ENCODE assay signal across 17 cellular contexts in genomic region chr1:201510734-201511133, GRCh38. TPM values are rescaled to one million over a fixed set of nuclear protein-coding genes. Genes with fewer than 3 reads are reported as not detected.
DNase-seq lines count a peak whose midpoint lies in the region; ATAC-seq and TF ChIP-seq lines count a peak whose summit lies in the region.
"Had no signal": no experiment of that assay in that cellular context is flagged by ENCODE, and none has a peak within 500 bp of the region (broad histone marks: within the 10 kb centered on the region; RNA-seq: fewer than 3 reads in every experiment).

No MANE protein-coding gene starts in this region.

- no peaks in the 10 kb centered on the region for H3K27me3 Mint-ChIP-seq in natural killer cell (ENCODE audit: low read depth in 2 of 2)

- peak; percentile 0 for DNase-seq in A673 (ENCODE audit: low spot score)
- DNase-seq in IMR-90: no peak
- DNase-seq in sigmoid colon: no peak
- DNase-seq in natural killer cell: no peak
- DNase-seq in mesenchymal stem cell: no peak
- DNase-seq: Caco-2, HFFc6, Kasumi-1, NCI-H1417 treated with DMSO at 0.1 percent for 48 hours, NCI-H2081, NCI-H524 treated with DMSO at 0.1 percent for 48 hours, Right ventricle myocardium superior had no signal

- H3K4me1 Mint-ChIP-seq in natural killer cell: peaks cover 9 to 17% of the 10 kb centered on the region in 2 donors

- no peak overlapping the region for H2AFZ ChIP-seq in IMR-90 (replicated peaks; ENCODE audit: low read length, poor library complexity)
- no peak overlapping the region for H2AFZ ChIP-seq in mesenchymal stem cell (ENCODE audit: low read depth, low read length)

- no peak overlapping the region for H3K27ac Mint-ChIP-seq in natural killer cell

- H4K5ac ChIP-seq in IMR-90 (ENCODE audit: low read depth, low read length): no peak overlapping the region

- H3K18ac ChIP-seq in IMR-90 (ENCODE audit: low read depth, low read length): no peak overlapping the region
- H3K18ac ChIP-seq in mesenchymal stem cell (ENCODE audit: low read depth in 1 of 2, low read length in 2 of 2): no peak overlapping the region

- H4K8ac ChIP-seq in IMR-90 (ENCODE audit: low read depth in 2 of 2, low read length in 2 of 2) (no peak overlapping the region), mesenchymal stem cell (ENCODE audit: low read length) (no peak overlapping the region)

- H3K9me3 Mint-ChIP-seq in natural killer cell: no peaks in the 10 kb centered on the region
- H3K9me3 Mint-ChIP-seq: CD14-positive monocyte, HFFc6 had no signal

- H3K9me1 ChIP-seq in IMR-90 (ENCODE audit: insufficient read depth, low read length): peaks cover 19% of the 10 kb centered on the region

- CTCF ChIA-PET in A673 (lab: Charles Lee) (interaction anchor here (0.6 to 0.7 kb wide), 2 partner anchors 63 to 75 kb away, joined by 3 to 4 read pairs; no protein-coding TSS in a partner anchor), IMR-90 (lab: Yijun Ruan, JAX) (interaction anchor here (1.5 to 6.2 kb wide), 2 partner anchors 24 to 29 kb away, joined by 3 to 103 read pairs; no protein-coding TSS in a partner anchor)

- no peak overlapping the region for H3K4me3 Mint-ChIP-seq in natural killer cell
- H3K4me3 Mint-ChIP-seq: CD14-positive monocyte, HFFc6 had no signal

- no peak overlapping the region for H2BK5ac ChIP-seq in IMR-90 (ENCODE audit: low read depth, low read length, poor library complexity, severe bottlenecking)
- H2BK5ac ChIP-seq in mesenchymal stem cell (ENCODE audit: low read depth, low read length, poor library complexity, severe bottlenecking): no peak overlapping the region

- peaks cover 49% of the 10 kb centered on the region for H3K4me1 ChIP-seq in A673 (ENCODE audit: insufficient read depth, low read length, poor library complexity, severe bottlenecking)
- H3K4me1 ChIP-seq in IMR-90 (ENCODE audit: control insufficient read depth, insufficient read depth, low read length): peaks cover 25% of the 10 kb centered on the region
- peaks cover 0 to 60% (median 43%) of the 10 kb centered on the region in 4 donors for H3K4me1 ChIP-seq in sigmoid colon
- peaks cover 14% of the 10 kb centered on the region for H3K4me1 ChIP-seq in mesenchymal stem cell (ENCODE audit: control insufficient read depth, insufficient read depth, low read depth, low read length)

- peak overlapping the region; percentile 35; the same call in 1 of the 2 replicates for H2BK120ac ChIP-seq in IMR-90 (ENCODE audit: low read depth, low read length)
- no peak overlapping the region for H2BK120ac ChIP-seq in mesenchymal stem cell (ENCODE audit: low read depth, low read length)

- no peak overlapping the region for H3K23ac ChIP-seq in IMR-90 (ENCODE audit: low read depth, low read length)
- H3K23ac ChIP-seq in mesenchymal stem cell (ENCODE audit: low read length in 2 of 2): no peak overlapping the region

- H3K36me3 ChIP-seq in A673 (ENCODE audit: insufficient read depth, low read length, poor library complexity, severe bottlenecking): no peaks in the 10 kb centered on the region
- H3K36me3 ChIP-seq in IMR-90 (ENCODE audit: control insufficient read depth, insufficient read depth, low read length): no peaks in the 10 kb centered on the region; the same call in 1 of the 2 replicates
- H3K36me3 ChIP-seq in sigmoid colon: no peaks in the 10 kb centered on the region
- no peaks in the 10 kb centered on the region for H3K36me3 ChIP-seq in mesenchymal stem cell (ENCODE audit: control insufficient read depth in 1 of 2, insufficient read depth in 2 of 2, low read depth in 1 of 2, low read length in 2 of 2)

- H3K9me3 ChIP-seq in A673 (ENCODE audit: low read depth, low read length, poor library complexity, severe bottlenecking) (no peaks in the 10 kb centered on the region), IMR-90 (ENCODE audit: control insufficient read depth, insufficient read depth, low read length) (no peaks in the 10 kb centered on the region), sigmoid colon (no peaks in the 10 kb centered on the region), mesenchymal stem cell (ENCODE audit: control insufficient read depth, low read length) (no peaks in the 10 kb centered on the region)
- H3K9me3 ChIP-seq: Caco-2 had no signal

- H3K79me1 ChIP-seq in IMR-90 (ENCODE audit: low read depth in 1 of 2, low read length in 2 of 2) (peaks cover 7 to 24% of the 10 kb centered on the region in 2 experiments; a peak in 2 of 4 replicates), mesenchymal stem cell (replicated peaks; ENCODE audit: low read length, poor library complexity, severe bottlenecking) (no peaks in the 10 kb centered on the region)

- TF ChIP-seq EP300 in sigmoid colon (IDR thresholded peaks at IDR 0.05): no peak

- no peak overlapping the region for H3K4ac ChIP-seq in IMR-90 (ENCODE audit: low read depth, low read length)
- no peak overlapping the region for H3K4ac ChIP-seq in mesenchymal stem cell (ENCODE audit: low read depth in 1 of 2, low read length in 2 of 2)

- H3K27ac ChIP-seq in A673 (ENCODE audit: low read depth, low read length, poor library complexity, severe bottlenecking) (no peak overlapping the region), IMR-90 (ENCODE audit: insufficient read depth, low read length) (no peak overlapping the region), VCaP (peak overlapping the region; percentile 95), sigmoid colon (peak overlapping the region; percentile 81 to 98 (median 93)), mesenchymal stem cell (ENCODE audit: low read length, poor library complexity, severe bottlenecking) (no peak overlapping the region)

- H2BK20ac ChIP-seq in IMR-90 (ENCODE audit: low read depth, low read length): no peak overlapping the region

- no peak overlapping the region for H2BK12ac ChIP-seq in mesenchymal stem cell (ENCODE audit: low read length in 2 of 2)

- in situ Hi-C loops in IMR-90 (cut with MboI; ENCODE audit: low sequenced_read_pairs): loop anchor here (10.0 kb wide), 1 partner anchor 66 kb away; no protein-coding TSS in a partner anchor

- BruUV-seq in A673 (replicated peaks; lab: Mats Ljungman, UMichigan) (no TSS peak), IMR-90 (replicated peaks; lab: Mats Ljungman, UMichigan) (no TSS peak)

- H2AK9ac ChIP-seq in IMR-90 (replicated peaks; ENCODE audit: low read depth, low read length, poor library complexity): no peak overlapping the region

- H3K9ac ChIP-seq in IMR-90 (ENCODE audit: low read depth, low read length) (no peak overlapping the region), mesenchymal stem cell (ENCODE audit: low read length) (no peak overlapping the region)

- no peak for TF ChIP-seq RAD21 in IMR-90 (IDR thresholded peaks at IDR 0.05; ENCODE audit: low read length)

- H2AK5ac ChIP-seq in IMR-90 (ENCODE audit: low read depth, low read length) (peak overlapping the region; percentile 57; the same call in 1 of the 2 replicates), mesenchymal stem cell (ENCODE audit: low read length, severe bottlenecking) (no peak overlapping the region)

- no peak overlapping the region for H3K56ac ChIP-seq in IMR-90 (ENCODE audit: extremely low read depth, insufficient read depth, low read length)

- POLR2A ChIA-PET in A673 (lab: Charles Lee; ENCODE audit: low non-redundant PET): no interaction called here
- POLR2A ChIA-PET in IMR-90 (lab: Charles Lee; ENCODE audit: unreplicated experiment): interaction anchor here (2.3 kb wide), 1 partner anchor 42 kb away, joined by 7 read pairs; the partner anchor contains the start of gene PHLDA3

- H3K36me3 Mint-ChIP-seq in natural killer cell: no peaks in the 10 kb centered on the region

- H3K4me2 ChIP-seq in IMR-90 (ENCODE audit: low read depth, low read length) (no peak overlapping the region), mesenchymal stem cell (ENCODE audit: low read length, poor library complexity, severe bottlenecking) (no peak overlapping the region)

- H4K91ac ChIP-seq in IMR-90 (ENCODE audit: insufficient read depth, low read depth, low read length) (peak overlapping the region; percentile 24; the same call in 1 of the 2 replicates), mesenchymal stem cell (ENCODE audit: low read length) (no peak overlapping the region)

- peak overlapping the region; percentile 59; the same call in 1 of the 3 replicates for H2BK15ac ChIP-seq in IMR-90 (ENCODE audit: low read depth, low read length)
- H2BK15ac ChIP-seq in mesenchymal stem cell (ENCODE audit: low read depth, poor library complexity, severe bottlenecking): no peak overlapping the region

- H3K27me3 ChIP-seq in A673 (replicated peaks; ENCODE audit: insufficient read depth, low read depth, low read length, poor library complexity) (no peaks in the 10 kb centered on the region), IMR-90 (ENCODE audit: control insufficient read depth, insufficient read depth, low read length) (no peaks in the 10 kb centered on the region), sigmoid colon (no peaks in the 10 kb centered on the region), mesenchymal stem cell (ENCODE audit: control insufficient read depth in 1 of 2, insufficient read depth in 1 of 2, low read length in 2 of 2) (no peaks in the 10 kb centered on the region)

- no peak for TF ChIP-seq POLR2A in IMR-90 (IDR thresholded peaks at IDR 0.05; ENCODE audit: low read depth, low read length)
- no peak for TF ChIP-seq POLR2A in sigmoid colon (IDR thresholded peaks at IDR 0.05)

- intact Hi-C loops in A673 (cut with micrococcal nuclease; ENCODE audit: unreplicated experiment) (no loop called here), IMR-90 (cut with micrococcal nuclease) (no loop called here), sigmoid colon (cut with DNase I) (loop anchor here (5.0 kb wide), 1 partner anchor 258 kb away; no protein-coding TSS in a partner anchor), natural killer cell (cut with micrococcal nuclease) (loop anchor here (5.0 kb wide), 1 partner anchor 73 kb away; no protein-coding TSS in a partner anchor)

- H3K14ac ChIP-seq in IMR-90 (replicated peaks; ENCODE audit: low read depth, low read length): no peak overlapping the region
- H3K14ac ChIP-seq in mesenchymal stem cell (ENCODE audit: low read length in 2 of 2): no peak overlapping the region

- WGBS in IMR-90 (ENCODE audit: extremely low coverage in 2 of 2, insufficient read length in 1 of 2), 2 experiments: no CpG with 5 or more reads among the region's 1 CpG
- 91 to 92% methylated on average over 1 of the region's 1 CpG for WGBS in sigmoid colon, 2 donors
- WGBS in mesenchymal stem cell: 75% methylated on average over 1 of the region's 1 CpG

- ATAC-seq in IMR-90 (ENCODE audit: low read depth): no peak
- ATAC-seq in natural killer cell: no peak
- ATAC-seq in GM19035 (IDR thresholded peaks at IDR 0.05; ENCODE audit: unreplicated experiment): no peak
- no peak for ATAC-seq in GM19324 (IDR thresholded peaks at IDR 0.05; ENCODE audit: low FRiP score, unreplicated experiment)
- ATAC-seq: SK-N-SH treated with all-trans-retinoic acid at 6 μM for 48 hours had no signal

- peaks cover 7% of the 10 kb centered on the region for H4K20me1 ChIP-seq in IMR-90 (ENCODE audit: insufficient read depth, low read length)

- H3K4me3 ChIP-seq in A673 (ENCODE audit: low read depth, low read length, poor library complexity, severe bottlenecking) (no peak overlapping the region), IMR-90 (ENCODE audit: insufficient read depth, low read depth, low read length) (no peak overlapping the region), sigmoid colon (no peak overlapping the region), mesenchymal stem cell (ENCODE audit: insufficient read depth in 1 of 2, low read depth in 1 of 2, low read length in 2 of 2) (no peak overlapping the region)

- dilution Hi-C loops in IMR-90 (cut with HindIII; ENCODE audit: low sequenced_read_pairs, unreplicated experiment): no loop called here

- TF ChIP-seq CTCF in A673 (conservative IDR thresholded peaks at IDR 0.05; ENCODE audit: low read depth, low read length): no peak
- no peak for TF ChIP-seq CTCF in IMR-90 (conservative IDR thresholded peaks at IDR 0.05; ENCODE audit: low read depth, low read length)
- TF ChIP-seq CTCF in VCaP (conservative IDR thresholded peaks at IDR 0.05): no peak
- no peak for TF ChIP-seq CTCF in sigmoid colon (IDR thresholded peaks at IDR 0.05)
- TF ChIP-seq CTCF in natural killer cell (IDR thresholded peaks at IDR 0.05): no peak

RNA-seq across cellular contexts. Expression of gene CSRP1, which starts 3.8 kb away (rescaled TPM):
- 402 and 517 TPM in 2 replicates for total RNA-seq in A673 (2021)
- total RNA-seq in IMR-90 (2012; rRNA removed): 1,498 and 1,861 TPM in 2 replicates
- 948 and 1,037 TPM in 2 replicates for polyA plus RNA-seq in IMR-90 (2012; rRNA removed)
- 955 and 1,043 TPM in 2 replicates for polyA plus RNA-seq in IMR-90 (2012; cell fraction: cytosol; rRNA removed)
- 737 and 1,227 TPM in 2 replicates for polyA plus RNA-seq in IMR-90 (2012; cell fraction: nucleus; rRNA removed; ENCODE audit: low replicate concordance)
- total RNA-seq in sigmoid colon: 1,000 to 10,000 TPM; 4,737 to 8,467 (median 6,048) TPM
- polyA plus RNA-seq in sigmoid colon: 100 to 1,000 TPM; 189 to 296 (median 264) TPM
- 10 to 100 TPM; 36.9 to 48.4 (median 44.1) TPM for total RNA-seq in natural killer cell
- polyA plus RNA-seq in mesenchymal stem cell (2013, experiment 1 of 2): 86.6 TPM
- polyA plus RNA-seq in mesenchymal stem cell (2013, experiment 2 of 2): 85.7 TPM

RNA-seq across cellular contexts. Expression of gene NAV1, which starts 28.2 kb away (rescaled TPM):
- total RNA-seq in A673 (2021): 48.2 and 51.2 TPM in 2 replicates
- total RNA-seq in IMR-90 (2012; rRNA removed): 14.0 and 14.4 TPM in 2 replicates
- polyA plus RNA-seq in IMR-90 (2012; rRNA removed): 23.1 and 23.6 TPM in 2 replicates
- polyA plus RNA-seq in IMR-90 (2012; cell fraction: cytosol; rRNA removed): 11.8 and 15.2 TPM in 2 replicates
- 31.9 and 47.5 TPM in 2 replicates for polyA plus RNA-seq in IMR-90 (2012; cell fraction: nucleus; rRNA removed; ENCODE audit: low replicate concordance)
- total RNA-seq in sigmoid colon: 10 to 100 TPM; 17.1 to 44.9 (median 20.9) TPM
- 1 to 10 TPM; 1.8 to 8.2 (median 3.0) TPM for polyA plus RNA-seq in sigmoid colon
- total RNA-seq in natural killer cell: 1 to 10 TPM; 2.5 to 3.9 (median 2.8) TPM
- 51.4 TPM for polyA plus RNA-seq in mesenchymal stem cell (2013, experiment 1 of 2)
- polyA plus RNA-seq in mesenchymal stem cell (2013, experiment 2 of 2): 45.4 TPM

RNA-seq across cellular contexts. Expression of gene PHLDA3, which starts 41.7 kb away (rescaled TPM):
- total RNA-seq in A673 (2021) (23.9 and 24.1 TPM in 2 replicates), IMR-90 (2012; rRNA removed) (41.6 and 44.2 TPM in 2 replicates), sigmoid colon (100 to 1,000 TPM in 2 of 4 donors, 10 to 100 TPM in 2; 93.4 to 135 (median 108) TPM), natural killer cell (1 to 10 TPM in 2 of 3 donors, under 1 TPM in 1; 0.63 to 1.7 (median 1.1) TPM)
- polyA plus RNA-seq in IMR-90 (2012; rRNA removed) (102 and 122 TPM in 2 replicates), sigmoid colon (10 to 100 TPM in 1 of 3 donors, 1 to 10 TPM in 2; 3.2 to 20.8 (median 9.6) TPM)
- 50.7 and 178 TPM in 2 replicates for polyA plus RNA-seq in IMR-90 (2012; cell fraction: cytosol; rRNA removed)
- 49.6 and 125 TPM in 2 replicates for polyA plus RNA-seq in IMR-90 (2012; cell fraction: nucleus; rRNA removed; ENCODE audit: low replicate concordance)
- 42.7 TPM for polyA plus RNA-seq in mesenchymal stem cell (2013, experiment 1 of 2)
- polyA plus RNA-seq in mesenchymal stem cell (2013, experiment 2 of 2): 42.7 TPM
- polyA plus RNA-seq: CD14-positive monocyte had no signal

Comparison
In these comparisons a context has a peak if more than half of its experiments do, and no peak if none do; other contexts are left out.
1. H3K27ac ChIP-seq: peak in VCaP (single experiment) and sigmoid colon (4 of 4); none in A673 (single experiment), IMR-90 (single experiment) and mesenchymal stem cell (single experiment).
2. intact Hi-C loops: an anchor here in sigmoid colon (5.0 kb wide) and natural killer cell (5.0 kb wide); none called in A673 and IMR-90.